In the genomic region with DNA sequence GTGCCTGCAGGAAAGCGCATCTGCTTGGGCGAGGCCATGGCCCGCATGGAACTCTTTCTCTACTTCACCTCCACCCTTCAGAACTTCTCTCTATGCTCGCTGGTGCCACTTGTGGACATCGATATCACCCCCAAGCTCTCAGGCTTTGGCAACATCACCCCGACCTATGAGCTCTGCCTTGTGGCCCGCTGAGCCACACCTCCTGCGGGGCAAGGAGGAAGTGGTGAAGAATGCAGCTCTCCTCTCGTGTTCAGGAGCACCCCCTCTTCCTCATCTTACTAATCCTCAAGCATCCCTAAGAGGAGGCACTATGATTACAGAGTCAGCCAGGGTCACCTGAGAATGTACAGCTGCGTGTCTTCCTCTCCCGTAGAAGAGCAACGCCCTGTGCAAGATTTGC, we compare ENCODE assay signal across 1 cellular context.
TF ChIP-seq lines count a peak whose summit lies in the region.

No MANE protein-coding gene starts in this region.

TF ChIP-seq in K562, 482 proteins besides CTCF, POLR2A, EP300 and RAD21:
- TF ChIP-seq CXXC5 (CRISPR knock-in tag; IDR thresholded peaks at IDR 0.05) (peak; percentile 37; the same call in 1 of the 2 replicates), ZNF592 (IDR thresholded peaks at IDR 0.05) (peak; percentile 13; the same call in 1 of the 2 replicates), SPI1 (IDR thresholded peaks at IDR 0.05; ENCODE audit: borderline replicate concordance, low read depth, low read length) (peak; percentile 61; the same call in 1 of the 2 replicates), SMAD4 (CRISPR knock-in tag; conservative IDR thresholded peaks at IDR 0.05) (0 out of 2 replicates have a peak, but pooled peaks have one; percentile 13)
- TF ChIP-seq, protein P1, sequence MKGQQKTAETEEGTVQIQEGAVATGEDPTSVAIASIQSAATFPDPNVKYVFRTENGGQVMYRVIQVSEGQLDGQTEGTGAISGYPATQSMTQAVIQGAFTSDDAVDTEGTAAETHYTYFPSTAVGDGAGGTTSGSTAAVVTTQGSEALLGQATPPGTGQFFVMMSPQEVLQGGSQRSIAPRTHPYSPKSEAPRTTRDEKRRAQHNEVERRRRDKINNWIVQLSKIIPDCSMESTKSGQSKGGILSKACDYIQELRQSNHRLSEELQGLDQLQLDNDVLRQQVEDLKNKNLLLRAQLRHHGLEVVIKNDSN (CRISPR knock-in tag; IDR thresholded peaks at IDR 0.05) = 0 out of 2 replicates have a peak, but pooled peaks have one; percentile 18
